Comparison of ENCODE assay signal across 1 cellular context in the genomic region with DNA sequence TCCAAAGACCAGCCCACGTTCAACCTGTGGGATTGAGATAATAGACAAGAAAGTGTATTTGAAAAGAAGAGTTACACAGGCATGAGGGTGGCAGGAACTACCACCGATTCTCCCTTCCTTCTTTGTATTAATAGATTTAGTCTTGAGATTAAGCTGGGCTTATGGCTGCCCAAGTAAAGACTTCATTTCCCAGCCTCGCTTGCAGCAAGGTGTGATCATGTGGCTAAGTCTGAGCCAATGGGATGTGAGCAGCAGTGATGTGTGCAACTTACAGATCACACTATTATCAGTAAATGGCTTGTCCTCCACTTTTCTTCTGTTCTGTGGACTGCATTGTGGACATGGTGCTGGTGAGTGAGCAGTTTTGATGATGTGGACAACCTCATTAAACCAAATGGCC.
A peak's percentile ranks its signal among the peaks of the same experiment; 100 is the strongest.
TF ChIP-seq lines count a peak whose summit lies in the region.

No MANE protein-coding gene starts in this region.

TF ChIP-seq in K562, 482 proteins besides CTCF, POLR2A, EP300 and RAD21 (continued from another document):
- peak; percentile 93 for TF ChIP-seq USF1 (CRISPR knock-in tag; IDR thresholded peaks at IDR 0.05)
- TF ChIP-seq LCOR (CRISPR knock-in tag; IDR thresholded peaks at IDR 0.05) = no peak
- peak; percentile 63 to 71; a peak in 3 of 4 replicates for TF ChIP-seq SIX5 (IDR thresholded peaks at IDR 0.05; ENCODE audit: borderline replicate concordance in 1 of 2, insufficient read depth in 1 of 2, low read depth in 1 of 2, low read length in 2 of 2)
- TF ChIP-seq HDAC1 (IDR thresholded peaks at IDR 0.05) = no peak
- TF ChIP-seq ZNF175 (CRISPR knock-in tag; IDR thresholded peaks at IDR 0.05; ENCODE audit: low read depth) = no peak
- no peak for TF ChIP-seq MAFK (IDR thresholded peaks at IDR 0.05; ENCODE audit: low read length)
- no peak for TF ChIP-seq ZFPM2 (CRISPR knock-in tag; IDR thresholded peaks at IDR 0.05)
- TF ChIP-seq RBM34 (IDR thresholded peaks at IDR 0.05; ENCODE audit: borderline replicate concordance, insufficient read depth, low read length) = no peak
- TF ChIP-seq CREB3L1 (IDR thresholded peaks at IDR 0.05; ENCODE audit: borderline replicate concordance, low read depth) = peak; percentile 64; the same call in 1 of the 2 replicates
- no peak for TF ChIP-seq COPS2 (conservative IDR thresholded peaks at IDR 0.05)
- no peak for TF ChIP-seq KDM4B (IDR thresholded peaks at IDR 0.05; ENCODE audit: borderline replicate concordance in 2 of 2, low read depth in 1 of 2)
- TF ChIP-seq FOS (IDR thresholded peaks at IDR 0.05; ENCODE audit: extremely low read depth, insufficient read length) = peak; percentile 21
- TF ChIP-seq NFYB (IDR thresholded peaks at IDR 0.05; ENCODE audit: extremely low read depth, insufficient read length) = peak; percentile 44
- no peak for TF ChIP-seq PRDM10 (IDR thresholded peaks at IDR 0.05; ENCODE audit: partially characterized antibody)
- TF ChIP-seq MYC (IDR thresholded peaks at IDR 0.05; ENCODE audit: low read depth, low read length) = no peak
- TF ChIP-seq MYC (CRISPR knock-in tag; IDR thresholded peaks at IDR 0.05; ENCODE audit: borderline replicate concordance, low read depth) = no peak
- TF ChIP-seq MXD1 (CRISPR knock-in tag; IDR thresholded peaks at IDR 0.05; ENCODE audit: borderline replicate concordance, poor library complexity, severe bottlenecking) = no peak
- no peak for TF ChIP-seq XRCC5 (IDR thresholded peaks at IDR 0.05; ENCODE audit: low read depth, low read length)
- TF ChIP-seq SMAD3 (CRISPR knock-in tag; conservative IDR thresholded peaks at IDR 0.05) = no peak
- no peak for TF ChIP-seq PTTG1 (tag; IDR thresholded peaks at IDR 0.05; ENCODE audit: low read depth)
- TF ChIP-seq CEBPB (tag; IDR thresholded peaks at IDR 0.05) = no peak
